ENCODE assay signal across 19 cellular contexts in the genomic region with DNA sequence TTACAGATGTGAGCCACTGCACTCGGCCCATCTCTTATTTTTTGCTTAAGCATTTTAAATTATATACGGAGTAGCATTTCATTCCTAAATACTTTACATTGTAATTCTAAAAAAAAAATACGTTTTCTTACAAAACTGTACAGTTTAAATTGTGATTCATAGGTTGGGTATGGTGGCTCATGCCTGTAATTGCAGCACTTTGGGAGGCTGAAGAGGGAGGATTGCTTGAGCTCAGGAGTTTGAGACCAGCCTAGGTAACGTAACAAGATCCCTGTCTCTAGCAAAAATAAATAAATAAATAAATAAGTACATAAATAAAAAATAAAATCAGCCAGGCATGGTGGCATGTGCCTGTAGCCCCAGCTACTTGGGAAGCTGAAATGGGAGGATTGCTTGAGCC.
"Had no signal": no experiment of that assay in that cellular context is flagged by ENCODE, and none has a peak within 500 bp of the region (broad histone marks: within the 10 kb centered on the region; RNA-seq: fewer than 3 reads in every experiment).

No MANE protein-coding gene starts in this region.

- H3K27ac ChIP-seq: brain microvascular endothelial cell, cardiac muscle cell, KMS-11, WERI-Rb-1 had no signal

- H3K27me3 ChIP-seq: brain microvascular endothelial cell, cardiac muscle cell had no signal

- H3K4me3 ChIP-seq: cardiac muscle cell had no signal

- H3K9ac ChIP-seq: KMS-11 had no signal

- ATAC-seq: activated CD4-positive, alpha-beta T cell treated with anti-CD3 and anti-CD28 coated beads for 36 hours; activated T-helper 17 cell treated with anti-CD3 and anti-CD28 coated beads, Interleukin-2, amount 50 U/mL, for 72 hours had no signal

- DNase-seq: activated CD4-positive, alpha-beta memory T cell treated with anti-CD3 and anti-CD28 coated beads, Interleukin-2, amount 10 ng/mL, durations not matched to agents 7 days and 5 days; activated CD4-positive, alpha-beta T cell treated with anti-CD3 and anti-CD28 coated beads for 36 hours; activated CD4-positive, alpha-beta T cell treated with anti-CD3 and anti-CD28 coated beads, Interleukin-2, amount 50 U/mL, for 1 hour; activated gamma-delta T cell; activated T-cell treated with anti-CD3 and anti-CD28 coated beads for 4 hours; activated T-cell treated with anti-CD3 and anti-CD28 coated beads, Interleukin-2, amount 50 U/mL, for 48 hours; brain microvascular endothelial cell; NCI-H1105 treated with DMSO at 0.1 percent for 48 hours; NCI-H146; NCI-H187 treated with DMSO at 0.1 percent for 48 hours; NCI-H2081 treated with DMSO at 0.1 percent for 48 hours; NCI-H446; NCI-H524; SHP77 treated with DMSO at 0.1 percent for 48 hours; T-helper 1 cell had no signal

- H3K4me2 ChIP-seq: KMS-11 had no signal

- H3K36me3 ChIP-seq: brain microvascular endothelial cell, cardiac muscle cell had no signal
